Comparison of ENCODE assay signal across 19 cellular contexts in genomic region chr7:146982482-146982881, GRCh38.
DNase-seq lines count a peak whose midpoint lies in the region; ATAC-seq, FAIRE-seq and TF ChIP-seq lines count a peak whose summit lies in the region.
"Had no signal": no experiment of that assay in that cellular context is flagged by ENCODE, and none has a peak within 500 bp of the region (broad histone marks: within the 10 kb centered on the region; RNA-seq: fewer than 3 reads in every experiment).

No MANE protein-coding gene starts in this region.

- H3K9me3 ChIP-seq in A673 (ENCODE audit: low read depth, low read length, poor library complexity, severe bottlenecking) = no peaks in the 10 kb centered on the region
- no peaks in the 10 kb centered on the region for H3K9me3 ChIP-seq in MM.1S (replicated peaks; ENCODE audit: insufficient read depth, low read length)

- no peak for TF ChIP-seq CTCF in A673 (conservative IDR thresholded peaks at IDR 0.05; ENCODE audit: low read depth, low read length)
- no peak for TF ChIP-seq CTCF in MM.1S (IDR thresholded peaks at IDR 0.05; ENCODE audit: low read length)

- no peaks in the 10 kb centered on the region for H3K79me2 ChIP-seq in MM.1S (ENCODE audit: low read length)

- H3K36me3 ChIP-seq in A673 (ENCODE audit: insufficient read depth, low read length, poor library complexity, severe bottlenecking) (no peaks in the 10 kb centered on the region), MM.1S (replicated peaks; ENCODE audit: insufficient read depth, low read length) (no peaks in the 10 kb centered on the region)
- H3K36me3 ChIP-seq: BLaER1 had no signal

- DNase-seq in G401 (ENCODE audit: low spot score) (peak; percentile 4), NCI-H1694 treated with DMSO at 0.1 percent for 48 hours (lab: John Stamatoyannopoulos, UW) (peak; percentile 18), NCI-H446 treated with DMSO at 0.1 percent for 48 hours (lab: John Stamatoyannopoulos, UW) (peak; percentile 97), A673 (ENCODE audit: low spot score) (no peak), HTR-8/SVneo (ENCODE audit: insufficient read length, low spot score) (no peak), MM.1S (no peak)
- DNase-seq: CD4-positive, alpha-beta memory T cell; GDM1; GOT3; H7; HFFc6; KBM-7 had no signal

- H3K27me3 ChIP-seq in A673 (replicated peaks; ENCODE audit: insufficient read depth, low read depth, low read length, poor library complexity) = no peaks in the 10 kb centered on the region
- no peaks in the 10 kb centered on the region for H3K27me3 ChIP-seq in MM.1S (replicated peaks; ENCODE audit: insufficient read depth, low read length)
- H3K27me3 ChIP-seq: BLaER1 had no signal

- H3K4me3 ChIP-seq in A673 (ENCODE audit: low read depth, low read length, poor library complexity, severe bottlenecking) (no peak overlapping the region), MM.1S (ENCODE audit: low read length) (no peak overlapping the region)
- H3K4me3 ChIP-seq: BLaER1 had no signal

- no peaks in the 10 kb centered on the region for H3F3A ChIP-seq in MM.1S (ENCODE audit: insufficient read depth, low read length)

- no peak overlapping the region for H2AFZ ChIP-seq in MM.1S (ENCODE audit: low read length)

- BruUV-seq in A673 (replicated peaks; lab: Mats Ljungman, UMichigan) = no TSS peak

- H3K27ac ChIP-seq in A673 (ENCODE audit: low read depth, low read length, poor library complexity, severe bottlenecking) (no peak overlapping the region), MM.1S (ENCODE audit: low read length) (no peak overlapping the region)
- H3K27ac ChIP-seq: BLaER1 had no signal

- no peak for ATAC-seq in GM21717 (IDR thresholded peaks at IDR 0.05; ENCODE audit: unreplicated experiment)
- ATAC-seq: HCT116, HepG2 had no signal

- POLR2A ChIA-PET in A673 (lab: Charles Lee; ENCODE audit: low non-redundant PET) = no interaction called here

- no peaks in the 10 kb centered on the region for H3K9me2 ChIP-seq in MM.1S (replicated peaks; ENCODE audit: insufficient read depth, low read length)

- FAIRE-seq in islet of Langerhans (lab: Jason Lieb, UNC) = peak; percentile 99
- no peak for FAIRE-seq in HTR-8/SVneo (lab: Jason Lieb, UNC)
- FAIRE-seq: GM12892, GM18507, HepG2 had no signal

- H3K4me2 ChIP-seq in MM.1S (ENCODE audit: low read depth, low read length) = no peak overlapping the region
- H3K4me2 ChIP-seq: BLaER1 had no signal

- intact Hi-C loops in A673 (cut with micrococcal nuclease; ENCODE audit: unreplicated experiment) = no loop called here

- H3K9ac ChIP-seq in MM.1S (ENCODE audit: low read length) = no peak overlapping the region
- H3K9ac ChIP-seq: BLaER1 had no signal

- in situ Hi-C loops in G401 (cut with HindIII; ENCODE audit: low sequenced_read_pairs) = no loop called here

- CTCF ChIA-PET in A673 (lab: Charles Lee) = no interaction called here

- H3K4me1 ChIP-seq in A673 (ENCODE audit: insufficient read depth, low read length, poor library complexity, severe bottlenecking) (no peaks in the 10 kb centered on the region), MM.1S (ENCODE audit: low read length) (no peaks in the 10 kb centered on the region)
- H3K4me1 ChIP-seq: BLaER1 had no signal

- H4K20me1 ChIP-seq in MM.1S (ENCODE audit: insufficient read depth, low read length) = no peaks in the 10 kb centered on the region
- H4K20me1 ChIP-seq: BLaER1 had no signal

Comparison
In these comparisons a context has a peak if more than half of its experiments do, and no peak if none do; other contexts are left out.
1. DNase-seq: peak in G401 (single experiment), NCI-H1694 treated with DMSO at 0.1 percent for 48 hours (single experiment) and NCI-H446 treated with DMSO at 0.1 percent for 48 hours (single experiment); none in A673 (single experiment), HTR-8/SVneo (single experiment) and MM.1S (single experiment).